Comparison of ENCODE assay signal across 1 cellular context in genomic region chr10:72219229-72219814, GRCh38.
TF ChIP-seq lines count a peak whose summit lies in the region.

No MANE protein-coding gene starts in this region.

TF ChIP-seq in liver, 16 proteins besides CTCF, POLR2A, EP300 and RAD21 (continued from another document):
- TF ChIP-seq ZBTB33 (IDR thresholded peaks at IDR 0.05) (no peak), JUND (IDR thresholded peaks at IDR 0.05) (no peak), HNF4G (IDR thresholded peaks at IDR 0.05) (no peak), GABPA (IDR thresholded peaks at IDR 0.05 in 1 of 2, conservative IDR thresholded peaks at IDR 0.05 in 1 of 2) (no peak), YY1 (IDR thresholded peaks at IDR 0.05) (no peak), ATF3 (IDR thresholded peaks at IDR 0.05) (no peak), EGR1 (IDR thresholded peaks at IDR 0.05; ENCODE audit: low read depth in 2 of 2) (no peak), RXRA (IDR thresholded peaks at IDR 0.05) (no peak), SP1 (IDR thresholded peaks at IDR 0.05) (no peak), NR2F2 (IDR thresholded peaks at IDR 0.05) (no peak), TAF1 (conservative IDR thresholded peaks at IDR 0.05) (no peak), HNF4A (conservative IDR thresholded peaks at IDR 0.05) (no peak)
